24 cellular contexts compared by ENCODE assay signal in the genomic region with DNA sequence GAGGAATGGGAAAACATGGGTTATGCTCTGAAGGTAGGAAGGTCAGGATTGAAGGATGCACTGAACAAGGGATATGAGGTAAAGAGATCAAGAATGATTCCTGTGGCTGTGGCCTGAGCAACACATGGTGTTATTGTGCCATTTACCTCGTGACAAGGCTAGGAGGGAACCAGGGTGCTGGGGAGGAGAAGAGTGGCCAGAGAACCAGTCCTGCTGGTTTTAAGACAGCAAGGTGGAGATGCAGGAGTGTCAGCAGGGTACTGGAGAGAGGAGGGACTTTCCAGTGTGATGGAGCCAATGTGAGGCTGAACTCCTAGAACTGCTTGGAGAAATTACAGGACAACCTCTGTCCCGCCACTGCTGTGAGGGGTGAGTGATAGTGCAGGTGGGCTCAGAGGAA.
"Had no signal": no experiment of that assay in that cellular context is flagged by ENCODE, and none has a peak within 500 bp of the region (broad histone marks: within the 10 kb centered on the region; RNA-seq: fewer than 3 reads in every experiment).

No MANE protein-coding gene starts in this region.

- H3K27ac ChIP-seq: brain microvascular endothelial cell, colonic mucosa, gastrocnemius medialis, heart left ventricle, neural progenitor cell, prostate gland, stomach, testis had no signal

- H3K9me3 ChIP-seq: colonic mucosa, gastrocnemius medialis, heart left ventricle, prostate gland, stomach, testis had no signal

- H3K4me3 Mint-ChIP-seq: central memory CD8-positive, alpha-beta T cell; endodermal cell; memory B cell; naive B cell; neural progenitor cell; T-helper 1 cell treated with Interleukin-12 subunit alpha and Interleukin-12 subunit beta and Interleukin-4 antibody, amounts not matched to agents 30 μg/mL and 1 μg/mL, for 36 hours had no signal

- H2AFZ ChIP-seq: neural progenitor cell had no signal

- H3K4me3 ChIP-seq: colonic mucosa, gastrocnemius medialis, heart left ventricle, neural progenitor cell, prostate gland, stomach, testis had no signal

- H3K4me2 ChIP-seq: neural progenitor cell had no signal

- H3K9me3 Mint-ChIP-seq: central memory CD8-positive, alpha-beta T cell; endodermal cell; memory B cell; neural progenitor cell; T-helper 1 cell treated with Interleukin-12 subunit alpha and Interleukin-12 subunit beta and Interleukin-4 antibody, amounts not matched to agents 30 μg/mL and 1 μg/mL, for 36 hours had no signal

- H3K4me1 ChIP-seq: colonic mucosa, gastrocnemius medialis, neural progenitor cell, prostate gland had no signal

- H3K9ac ChIP-seq: neural progenitor cell had no signal

- H3K36me3 Mint-ChIP-seq: memory B cell, naive B cell, neural progenitor cell had no signal

- FAIRE-seq: kidney had no signal

- DNase-seq: activated CD4-positive, alpha-beta T cell treated with anti-CD3 and anti-CD28 coated beads for 1 hour; activated CD8-positive, alpha-beta memory T cell treated with anti-CD3 and anti-CD28 coated beads for 24 hours; activated CD8-positive, alpha-beta memory T cell treated with anti-CD3 and anti-CD28 coated beads, Interleukin-2, amount 50 U/mL, for 48 hours; activated effector memory CD4-positive, alpha-beta T cell treated with anti-CD3 and anti-CD28 coated beads, Interleukin-2, amount 50 U/mL, for 16 hours; activated naive CD4-positive, alpha-beta T cell treated with anti-CD3 and anti-CD28 coated beads, Interleukin-2, amount 50 U/mL, for 16 hours; activated T-cell treated with anti-CD3 and anti-CD28 coated beads, Interleukin-2, amount 50 U/mL, for 48 hours; aorta; brain microvascular endothelial cell; colonic mucosa; endodermal cell; erythroblast; gastrocnemius medialis; heart left ventricle; kidney; naive B cell; right cardiac atrium; stomach; testis had no signal

- H3K27ac Mint-ChIP-seq: endodermal cell; memory B cell; neural progenitor cell; T-helper 1 cell treated with Interleukin-12 subunit alpha and Interleukin-12 subunit beta and Interleukin-4 antibody, amounts not matched to agents 30 μg/mL and 1 μg/mL, for 36 hours had no signal

- H3K27me3 ChIP-seq: brain microvascular endothelial cell, colonic mucosa, gastrocnemius medialis, heart left ventricle, neural progenitor cell, stomach, testis had no signal

- H3K36me3 ChIP-seq: brain microvascular endothelial cell, colonic mucosa, gastrocnemius medialis, heart left ventricle, neural progenitor cell, prostate gland, stomach had no signal

- ATAC-seq: gastrocnemius medialis, heart left ventricle, left lobe of liver, right cardiac atrium had no signal

- H3K27me3 Mint-ChIP-seq: central memory CD8-positive, alpha-beta T cell had no signal
